ENCODE assay signal across 32 cellular contexts in the genomic region with DNA sequence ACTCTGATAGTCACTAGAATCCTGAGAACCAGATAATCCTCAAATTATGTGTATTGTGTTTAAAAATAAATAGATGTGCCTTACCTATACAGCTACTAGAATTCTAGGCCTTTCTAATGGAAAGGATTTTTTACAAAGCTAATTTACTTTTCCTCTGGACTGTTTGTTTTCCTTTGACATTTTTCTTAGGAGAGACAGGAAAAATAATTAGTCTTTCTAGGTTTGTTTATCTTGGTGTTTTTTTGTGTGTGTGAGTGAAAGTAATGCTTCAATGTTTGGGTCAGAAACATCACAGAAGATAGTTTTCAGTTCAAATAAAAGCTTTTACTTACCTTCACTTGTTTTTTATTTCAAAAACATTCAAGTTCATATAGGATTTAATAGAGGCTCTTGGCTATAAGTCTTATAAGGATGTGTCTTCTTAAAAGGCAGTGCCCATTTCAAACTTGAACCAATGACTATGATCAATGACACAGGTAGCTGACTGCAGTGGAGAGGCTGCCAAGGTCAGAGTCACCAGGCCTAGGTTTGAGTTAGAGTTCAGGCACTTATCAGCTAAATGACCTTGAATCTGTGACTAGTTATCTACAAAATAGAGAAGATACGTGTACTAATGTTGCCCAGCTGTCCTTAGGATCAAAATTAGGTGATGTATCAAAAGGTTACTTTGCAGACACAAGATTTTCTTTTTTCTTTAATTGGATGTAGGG.
"Had no signal": no experiment of that assay in that cellular context is flagged by ENCODE, and none has a peak within 500 bp of the region (broad histone marks: within the 10 kb centered on the region; RNA-seq: fewer than 3 reads in every experiment).

No MANE protein-coding gene starts in this region.

- DNase-seq: colonic mucosa; effector CD8-positive, alpha-beta T cell; endodermal cell; erythroblast; esophagus squamous epithelium; foreskin melanocyte; glutamatergic neuron; heart right ventricle; hypothalamus; immature natural killer cell; islet precursor cell; kidney glomerular epithelial cell; left colon; left ventricle myocardium superior; lower lobe of right lung; natural killer cell; pancreas; stimulated activated CD4-positive, alpha-beta T cell treated with anti-CD3 and anti-CD28 coated beads, Interleukin-12 subunit alpha, Interleukin-12 subunit beta, amount 100 ng/mL, for 4 hours; stimulated activated CD4-positive, alpha-beta T cell treated with anti-CD3 and anti-CD28 coated beads, Interleukin-1b, Interleukin-23, amount 100 ng/mL, for 48 hours; stimulated activated CD4-positive, alpha-beta T cell treated with anti-CD3 and anti-CD28 coated beads, Interleukin-4, amount 100 ng/mL, for 1 hour; stimulated activated CD8-positive, alpha-beta memory T cell treated with anti-CD3 and anti-CD28 coated beads, Interleukin-4, amount 100 ng/mL, for 48 hours; stimulated activated naive CD4-positive, alpha-beta T cell; stimulated activated naive CD8-positive, alpha-beta T cell treated with anti-CD3 and anti-CD28 coated beads, Interleukin-15, amount 100 ng/mL, for 72 hours; trophoblast cell had no signal

- H3K4me3 Mint-ChIP-seq: dendritic cell treated with granulocyte-macrophage colony-stimulating factor and Interleukin-4, amounts not matched to agents 40 ng/mL and 50 ng/mL, for 4 days; endodermal cell; immature natural killer cell; natural killer cell; neural crest cell; stimulated activated naive CD8-positive, alpha-beta T cell treated with anti-CD3 and anti-CD28 coated beads, Interleukin-15, amount 100 ng/mL, for 72 hours had no signal

- ATAC-seq: heart right ventricle; left colon; left ventricle myocardium superior; lower lobe of right lung; natural killer cell; pancreas; sciatic nerve; stimulated activated naive CD8-positive, alpha-beta T cell treated with anti-CD3 and anti-CD28 coated beads, Interleukin-15, amount 100 ng/mL, for 72 hours had no signal

- H3K27ac Mint-ChIP-seq: dendritic cell treated with granulocyte-macrophage colony-stimulating factor and Interleukin-4, amounts not matched to agents 40 ng/mL and 50 ng/mL, for 4 days; endodermal cell; immature natural killer cell; natural killer cell; stimulated activated naive CD8-positive, alpha-beta T cell treated with anti-CD3 and anti-CD28 coated beads, Interleukin-15, amount 100 ng/mL, for 72 hours had no signal

- H3K36me3 Mint-ChIP-seq: immature natural killer cell, natural killer cell had no signal

- FAIRE-seq: endothelial cell of umbilical vein, pancreas had no signal

- H3K36me3 ChIP-seq: colonic mucosa, esophagus squamous epithelium, heart right ventricle, lower lobe of right lung, neutrophil, pancreas, suprapubic skin, vagina had no signal

- H3K27me3 ChIP-seq: colonic mucosa, esophagus squamous epithelium, heart right ventricle, neutrophil, pancreas, suprapubic skin, vagina had no signal

- H3K4me2 ChIP-seq: smooth muscle cell had no signal

- H3K4me3 ChIP-seq: colonic mucosa, esophagus squamous epithelium, heart right ventricle, lower lobe of right lung, pancreas, smooth muscle cell, suprapubic skin, vagina had no signal

- H3K27me3 Mint-ChIP-seq: dendritic cell treated with granulocyte-macrophage colony-stimulating factor and Interleukin-4, amounts not matched to agents 40 ng/mL and 50 ng/mL, for 4 days had no signal

- H3K4me1 Mint-ChIP-seq: immature natural killer cell; natural killer cell; stimulated activated naive CD8-positive, alpha-beta T cell treated with anti-CD3 and anti-CD28 coated beads, Interleukin-15, amount 100 ng/mL, for 72 hours had no signal

- H3K27ac ChIP-seq: colonic mucosa, esophagus squamous epithelium, heart right ventricle, lower lobe of right lung, neutrophil, pancreas, suprapubic skin, vagina had no signal

- H3K9me3 ChIP-seq: colonic mucosa, esophagus squamous epithelium, heart right ventricle, lower lobe of right lung, neutrophil, pancreas, suprapubic skin, vagina had no signal

- H3K9me3 Mint-ChIP-seq: dendritic cell treated with granulocyte-macrophage colony-stimulating factor and Interleukin-4, amounts not matched to agents 40 ng/mL and 50 ng/mL, for 4 days; endodermal cell; immature natural killer cell; neural crest cell had no signal

- H3K4me1 ChIP-seq: colonic mucosa, heart right ventricle, lower lobe of right lung, pancreas had no signal
